ENCODE assay signal across 26 cellular contexts in genomic region chr15:52445954-52446353, GRCh38.
"Had no signal": no experiment of that assay in that cellular context is flagged by ENCODE, and none has a peak within 500 bp of the region (broad histone marks: within the 10 kb centered on the region; RNA-seq: fewer than 3 reads in every experiment).

No MANE protein-coding gene starts in this region.

- DNase-seq: activated CD4-positive, alpha-beta memory T cell treated with anti-CD3 and anti-CD28 coated beads, Interleukin-2, amount 10 ng/mL, durations not matched to agents 7 days and 5 days; activated CD4-positive, alpha-beta T cell treated with anti-CD3 and anti-CD28 coated beads for 1 hour; activated CD4-positive, alpha-beta T cell treated with anti-CD3 and anti-CD28 coated beads, Interleukin-2, amount 10 ng/mL, durations not matched to agents 7 days and 5 days; activated naive CD8-positive, alpha-beta T cell treated with anti-CD3 and anti-CD28 coated beads, Interleukin-2, amount 50 U/mL, for 24 hours; activated T-cell treated with anti-CD3 and anti-CD28 coated beads, Interleukin-2, amount 50 U/mL, for 4 hours; dermis blood vessel endothelial cell; effector CD8-positive, alpha-beta T cell; glutamatergic neuron; left cardiac atrium; midbrain; naive thymus-derived CD4-positive, alpha-beta T cell; nucleus accumbens; pancreas; stimulated activated CD4-positive, alpha-beta T cell treated with anti-CD3 and anti-CD28 coated beads, Interleukin-2, amount 100 ng/mL, for 48 hours; stimulated activated naive CD4-positive, alpha-beta T cell treated with Interleukin-2 at 50 U/mL for 16 hours; T-helper 17 cell; uterus had no signal

- H3K27me3 Mint-ChIP-seq: activated CD4-positive, alpha-beta memory T cell treated with anti-CD3 and anti-CD28 coated beads, Interleukin-2, amount 10 ng/mL, durations not matched to agents 7 days and 5 days; activated CD4-positive, alpha-beta T cell treated with anti-CD3 and anti-CD28 coated beads, Interleukin-2, amount 10 ng/mL, durations not matched to agents 7 days and 5 days; activated naive CD4-positive, alpha-beta T cell treated with anti-CD3 and anti-CD28 coated beads, Interleukin-2, amount 50 U/mL, for 24 hours; activated naive CD8-positive, alpha-beta T cell treated with anti-CD3 and anti-CD28 coated beads, Interleukin-2, amount 50 U/mL, for 24 hours; activated T-helper 17 cell treated with anti-CD3 and anti-CD28 coated beads, Interleukin-2, amount 50 U/mL, for 72 hours; central memory CD8-positive, alpha-beta T cell; memory B cell; naive thymus-derived CD4-positive, alpha-beta T cell; T-helper 17 cell; type B pancreatic cell had no signal

- H3K9me3 Mint-ChIP-seq: activated CD4-positive, alpha-beta memory T cell treated with anti-CD3 and anti-CD28 coated beads, Interleukin-2, amount 10 ng/mL, durations not matched to agents 7 days and 5 days; activated CD4-positive, alpha-beta T cell treated with anti-CD3 and anti-CD28 coated beads, Interleukin-2, amount 10 ng/mL, durations not matched to agents 7 days and 5 days; activated naive CD4-positive, alpha-beta T cell treated with anti-CD3 and anti-CD28 coated beads, Interleukin-2, amount 50 U/mL, for 24 hours; activated naive CD8-positive, alpha-beta T cell treated with anti-CD3 and anti-CD28 coated beads, Interleukin-2, amount 50 U/mL, for 24 hours; activated T-cell treated with anti-CD3 and anti-CD28 coated beads, Interleukin-2, amount 50 U/mL, for 4 hours; activated T-helper 17 cell treated with anti-CD3 and anti-CD28 coated beads, Interleukin-2, amount 50 U/mL, for 72 hours; central memory CD8-positive, alpha-beta T cell; memory B cell; naive thymus-derived CD4-positive, alpha-beta T cell had no signal

- H3K4me3 ChIP-seq: breast epithelium, pancreas, prostate gland, thoracic aorta, uterus had no signal

- H3K27me3 ChIP-seq: breast epithelium, pancreas, uterus had no signal

- H3K27ac Mint-ChIP-seq: activated CD4-positive, alpha-beta memory T cell treated with anti-CD3 and anti-CD28 coated beads, Interleukin-2, amount 10 ng/mL, durations not matched to agents 7 days and 5 days; activated CD4-positive, alpha-beta T cell treated with anti-CD3 and anti-CD28 coated beads, Interleukin-2, amount 10 ng/mL, durations not matched to agents 7 days and 5 days; activated naive CD4-positive, alpha-beta T cell treated with anti-CD3 and anti-CD28 coated beads, Interleukin-2, amount 50 U/mL, for 24 hours; activated naive CD8-positive, alpha-beta T cell treated with anti-CD3 and anti-CD28 coated beads, Interleukin-2, amount 50 U/mL, for 24 hours; activated T-helper 17 cell treated with anti-CD3 and anti-CD28 coated beads, Interleukin-2, amount 50 U/mL, for 72 hours; T-helper 17 cell; type B pancreatic cell had no signal

- H3K27ac ChIP-seq: breast epithelium, epithelial cell of prostate, pancreas, prostate gland, thoracic aorta, uterus had no signal

- ATAC-seq: activated naive CD8-positive, alpha-beta T cell treated with anti-CD3 and anti-CD28 coated beads, Interleukin-2, amount 50 U/mL, for 24 hours; activated T-cell treated with anti-CD3 and anti-CD28 coated beads, Interleukin-2, amount 50 U/mL, for 4 hours; activated T-helper 17 cell treated with anti-CD3 and anti-CD28 coated beads, Interleukin-2, amount 50 U/mL, for 72 hours; naive thymus-derived CD4-positive, alpha-beta T cell; T-helper 17 cell had no signal

- H3K4me3 Mint-ChIP-seq: activated CD4-positive, alpha-beta memory T cell treated with anti-CD3 and anti-CD28 coated beads, Interleukin-2, amount 10 ng/mL, durations not matched to agents 7 days and 5 days; activated CD4-positive, alpha-beta T cell treated with anti-CD3 and anti-CD28 coated beads, Interleukin-2, amount 10 ng/mL, durations not matched to agents 7 days and 5 days; activated naive CD4-positive, alpha-beta T cell treated with anti-CD3 and anti-CD28 coated beads, Interleukin-2, amount 50 U/mL, for 24 hours; activated naive CD8-positive, alpha-beta T cell treated with anti-CD3 and anti-CD28 coated beads, Interleukin-2, amount 50 U/mL, for 24 hours; activated T-cell treated with anti-CD3 and anti-CD28 coated beads, Interleukin-2, amount 50 U/mL, for 4 hours; activated T-helper 17 cell treated with anti-CD3 and anti-CD28 coated beads, Interleukin-2, amount 50 U/mL, for 72 hours; central memory CD8-positive, alpha-beta T cell; memory B cell; naive thymus-derived CD4-positive, alpha-beta T cell; type B pancreatic cell had no signal

- H3K9me3 ChIP-seq: breast epithelium, pancreas, prostate gland, thoracic aorta, uterus had no signal

- H3K36me3 ChIP-seq: breast epithelium, pancreas, prostate gland, thoracic aorta, uterus had no signal

- H3K4me1 ChIP-seq: breast epithelium, prostate gland, uterus had no signal
